Comparison of ENCODE assay signal across 26 cellular contexts in genomic region chr7:132292803-132293202, GRCh38.
DNase-seq lines count a peak whose midpoint lies in the region; ATAC-seq, FAIRE-seq and TF ChIP-seq lines count a peak whose summit lies in the region.
"Had no signal": no experiment of that assay in that cellular context is flagged by ENCODE, and none has a peak within 500 bp of the region (broad histone marks: within the 10 kb centered on the region; RNA-seq: fewer than 3 reads in every experiment).

No MANE protein-coding gene starts in this region.

- no peak for TF ChIP-seq CTCF in AG10803 (conservative IDR thresholded peaks at IDR 0.05; ENCODE audit: low read length)
- TF ChIP-seq CTCF in cardiac fibroblast (IDR thresholded peaks at IDR 0.05; ENCODE audit: low read depth, low read length): no peak
- no peak for TF ChIP-seq CTCF in WTC11 (IDR thresholded peaks at IDR 0.05)
- TF ChIP-seq CTCF in pancreas (IDR thresholded peaks at IDR 0.05): no peak

- FAIRE-seq in pancreas (lab: Jason Lieb, UNC): no peak
- FAIRE-seq: HTR-8/SVneo had no signal

- H3K27ac Mint-ChIP-seq in WTC11: no peak overlapping the region
- H3K27ac Mint-ChIP-seq: activated naive CD8-positive, alpha-beta T cell treated with anti-CD3 and anti-CD28 coated beads, Interleukin-2, amount 50 U/mL, for 24 hours; activated T-helper 17 cell treated with anti-CD3 and anti-CD28 coated beads, Interleukin-2, amount 50 U/mL, for 72 hours; CD14-positive monocyte; stimulated activated effector memory CD8-positive, alpha-beta T cell treated with anti-CD3 and anti-CD28 coated beads, Interleukin-12 subunit alpha, Interleukin-12 subunit beta, amount 100 ng/mL, for 72 hours had no signal

- H3K36me3 ChIP-seq in MG63 (no peaks in the 10 kb centered on the region), mesenchymal stem cell (ENCODE audit: control insufficient read depth in 1 of 2, insufficient read depth in 2 of 2, low read depth in 1 of 2, low read length in 2 of 2) (peaks cover 0 to 6% of the 10 kb centered on the region in 2 experiments), pancreas (no peaks in the 10 kb centered on the region)
- H3K36me3 ChIP-seq: cardiac muscle cell, neutrophil, right atrium auricular region, SJSA1, thoracic aorta had no signal

- H3K14ac ChIP-seq in mesenchymal stem cell (ENCODE audit: low read length in 2 of 2): peak overlapping the region in 1 of 2 experiments; percentile 48

- no peak overlapping the region for H2BK120ac ChIP-seq in mesenchymal stem cell (ENCODE audit: low read depth, low read length)

- no peaks in the 10 kb centered on the region for H3K36me3 Mint-ChIP-seq in WTC11
- H3K36me3 Mint-ChIP-seq: CD14-positive monocyte; stimulated activated effector memory CD8-positive, alpha-beta T cell treated with anti-CD3 and anti-CD28 coated beads, Interleukin-12 subunit alpha, Interleukin-12 subunit beta, amount 100 ng/mL, for 72 hours had no signal

- no peak overlapping the region for H3K4me3 Mint-ChIP-seq in WTC11
- H3K4me3 Mint-ChIP-seq: activated naive CD8-positive, alpha-beta T cell treated with anti-CD3 and anti-CD28 coated beads, Interleukin-2, amount 50 U/mL, for 24 hours; activated T-helper 17 cell treated with anti-CD3 and anti-CD28 coated beads, Interleukin-2, amount 50 U/mL, for 72 hours; CD14-positive monocyte; stimulated activated effector memory CD8-positive, alpha-beta T cell treated with anti-CD3 and anti-CD28 coated beads, Interleukin-12 subunit alpha, Interleukin-12 subunit beta, amount 100 ng/mL, for 72 hours had no signal

- H2AFZ ChIP-seq in mesenchymal stem cell (ENCODE audit: low read depth, low read length): no peak overlapping the region
- H2AFZ ChIP-seq: PC-9 had no signal

- peaks cover 3% of the 10 kb centered on the region for H3K4me1 ChIP-seq in mesenchymal stem cell (ENCODE audit: control insufficient read depth, insufficient read depth, low read depth, low read length)
- no peaks in the 10 kb centered on the region for H3K4me1 ChIP-seq in pancreas
- H3K4me1 ChIP-seq: esophagus muscularis mucosa, right atrium auricular region, SJSA1 had no signal

- no peak overlapping the region for H3K9ac ChIP-seq in mesenchymal stem cell (ENCODE audit: low read length)

- no peak overlapping the region for H4K91ac ChIP-seq in mesenchymal stem cell (ENCODE audit: low read length)

- 15% methylated on average over 4 of the region's 4 CpGs for WGBS in mesenchymal stem cell
- WGBS in pancreas, 2 donors: 70 to 72% methylated on average over 4 of the region's 4 CpGs

- no peak overlapping the region for H2BK5ac ChIP-seq in mesenchymal stem cell (ENCODE audit: low read depth, low read length, poor library complexity, severe bottlenecking)

- H2BK15ac ChIP-seq in mesenchymal stem cell (ENCODE audit: low read depth, poor library complexity, severe bottlenecking): no peak overlapping the region

- H2BK12ac ChIP-seq in mesenchymal stem cell (ENCODE audit: low read length in 2 of 2): peak overlapping the region in 1 of 2 experiments; percentile 22

- H3K4me3 ChIP-seq in AG10803 (ENCODE audit: low read length): no peak overlapping the region
- no peak overlapping the region for H3K4me3 ChIP-seq in MG63
- no peak overlapping the region for H3K4me3 ChIP-seq in cardiac fibroblast (replicated peaks in 1 of 2; ENCODE audit: low read depth in 2 of 2, low read length in 2 of 2)
- no peak overlapping the region for H3K4me3 ChIP-seq in mesenchymal stem cell (ENCODE audit: insufficient read depth in 1 of 2, low read depth in 1 of 2, low read length in 2 of 2)
- H3K4me3 ChIP-seq in pancreas: no peak overlapping the region
- H3K4me3 ChIP-seq: cardiac muscle cell, esophagus muscularis mucosa, PC-9, right atrium auricular region, SJSA1, thoracic aorta had no signal

- no peaks in the 10 kb centered on the region for H3K9me3 ChIP-seq in MG63
- H3K9me3 ChIP-seq in mesenchymal stem cell (ENCODE audit: control insufficient read depth, low read length): no peaks in the 10 kb centered on the region
- H3K9me3 ChIP-seq in pancreas: no peaks in the 10 kb centered on the region
- H3K9me3 ChIP-seq: esophagus muscularis mucosa, neutrophil, right atrium auricular region, SJSA1, thoracic aorta had no signal

- POLR2A ChIA-PET in WTC11 (lab: Charles Lee): no interaction called here

- H3K4ac ChIP-seq in mesenchymal stem cell (ENCODE audit: low read depth in 1 of 2, low read length in 2 of 2): no peak overlapping the region

- H3K4me2 ChIP-seq in mesenchymal stem cell (ENCODE audit: low read length, poor library complexity, severe bottlenecking): no peak overlapping the region
- H3K4me2 ChIP-seq: PC-9 had no signal

- no peaks in the 10 kb centered on the region for H3K9me3 Mint-ChIP-seq in WTC11
- H3K9me3 Mint-ChIP-seq: activated naive CD8-positive, alpha-beta T cell treated with anti-CD3 and anti-CD28 coated beads, Interleukin-2, amount 50 U/mL, for 24 hours; activated T-helper 17 cell treated with anti-CD3 and anti-CD28 coated beads, Interleukin-2, amount 50 U/mL, for 72 hours; stimulated activated effector memory CD8-positive, alpha-beta T cell treated with anti-CD3 and anti-CD28 coated beads, Interleukin-12 subunit alpha, Interleukin-12 subunit beta, amount 100 ng/mL, for 72 hours had no signal

- no peak overlapping the region for H2AK5ac ChIP-seq in mesenchymal stem cell (ENCODE audit: low read length, severe bottlenecking)

- peak overlapping the region; percentile 67 for H4K8ac ChIP-seq in mesenchymal stem cell (ENCODE audit: low read length)

- no peak overlapping the region for H3K23ac ChIP-seq in mesenchymal stem cell (ENCODE audit: low read length in 2 of 2)

- H3K27ac ChIP-seq in mesenchymal stem cell (ENCODE audit: low read length, poor library complexity, severe bottlenecking) (peak overlapping the region; percentile 12), pancreas (no peak overlapping the region)
- H3K27ac ChIP-seq: cardiac muscle cell, esophagus muscularis mucosa, neutrophil, PC-9, right atrium auricular region, SJSA1, thoracic aorta had no signal

- no peaks in the 10 kb centered on the region for H3K27me3 Mint-ChIP-seq in WTC11 (ENCODE audit: low read depth)

- peak overlapping the region; percentile 6 to 58 for H3K18ac ChIP-seq in mesenchymal stem cell (ENCODE audit: low read depth in 1 of 2, low read length in 2 of 2)

- no peak for ATAC-seq in WTC11
- no peak for ATAC-seq in pancreas
- ATAC-seq: activated naive CD8-positive, alpha-beta T cell treated with anti-CD3 and anti-CD28 coated beads, Interleukin-2, amount 50 U/mL, for 24 hours; activated T-helper 17 cell treated with anti-CD3 and anti-CD28 coated beads, Interleukin-2, amount 50 U/mL, for 72 hours; left ventricle myocardium superior; stimulated activated effector memory CD8-positive, alpha-beta T cell treated with anti-CD3 and anti-CD28 coated beads, Interleukin-12 subunit alpha, Interleukin-12 subunit beta, amount 100 ng/mL, for 72 hours had no signal

- CTCF ChIA-PET in WTC11 (lab: Charles Lee): interaction anchor here (0.6 to 1.0 kb wide), 3 partner anchors 55 to 603 kb away, joined by 3 to 6 read pairs (median 3); no protein-coding TSS in a partner anchor

- H3K4me1 Mint-ChIP-seq in WTC11: no peaks in the 10 kb centered on the region
- H3K4me1 Mint-ChIP-seq: activated naive CD8-positive, alpha-beta T cell treated with anti-CD3 and anti-CD28 coated beads, Interleukin-2, amount 50 U/mL, for 24 hours; activated T-helper 17 cell treated with anti-CD3 and anti-CD28 coated beads, Interleukin-2, amount 50 U/mL, for 72 hours; CD14-positive monocyte; stimulated activated effector memory CD8-positive, alpha-beta T cell treated with anti-CD3 and anti-CD28 coated beads, Interleukin-12 subunit alpha, Interleukin-12 subunit beta, amount 100 ng/mL, for 72 hours had no signal

- no peaks in the 10 kb centered on the region for H3K79me1 ChIP-seq in mesenchymal stem cell (replicated peaks; ENCODE audit: low read length, poor library complexity, severe bottlenecking)

- DNase-seq in AG10803 (ENCODE audit: low read depth): peak; percentile 19
- peak; percentile 23 for DNase-seq in MG63
- peak; percentile 34 to 43 for DNase-seq in cardiac fibroblast (ENCODE audit: low read depth in 2 of 2)
- DNase-seq in mesenchymal stem cell: peak; percentile 43
- no peak for DNase-seq in GDM1 (lab: John Stamatoyannopoulos, UW)
- DNase-seq in activated effector memory CD4-positive, alpha-beta T cell treated with anti-CD3 and anti-CD28 coated beads, Interleukin-2, amount 50 U/mL, for 16 hours: no peak
- no peak for DNase-seq in WTC11 (ENCODE audit: low spot score)
- no peak for DNase-seq in pancreas
- DNase-seq: activated CD4-positive, alpha-beta T cell treated with anti-CD3 and anti-CD28 coated beads for 1 hour; activated naive CD8-positive, alpha-beta T cell treated with anti-CD3 and anti-CD28 coated beads, Interleukin-2, amount 50 U/mL, for 24 hours; DMS53; Karpas-422; left ventricle myocardium superior; NCI-H1417; NCI-H526 treated with DMSO at 0.1 percent for 48 hours; PC-9 had no signal

- H3K27me3 ChIP-seq in MG63 (no peaks in the 10 kb centered on the region), mesenchymal stem cell (ENCODE audit: control insufficient read depth in 1 of 2, insufficient read depth in 1 of 2, low read length in 2 of 2) (peaks cover 0 to 3% of the 10 kb centered on the region in 2 experiments), pancreas (no peaks in the 10 kb centered on the region)
- H3K27me3 ChIP-seq: cardiac muscle cell, esophagus muscularis mucosa, neutrophil, right atrium auricular region, SJSA1 had no signal

- intact Hi-C loops in pancreas (cut with DNase I): no loop called here

TF ChIP-seq in WTC11, 78 proteins besides CTCF, POLR2A, EP300 and RAD21 (continues in another document):
- TF ChIP-seq NFE2L1 (CRISPR knock-in tag; IDR thresholded peaks at IDR 0.05): no peak
- TF ChIP-seq ATF2 (CRISPR knock-in tag; IDR thresholded peaks at IDR 0.05; ENCODE audit: borderline replicate concordance, low read depth): no peak
- TF ChIP-seq CREB1 (CRISPR knock-in tag; IDR thresholded peaks at IDR 0.05): no peak
- TF ChIP-seq IRF2 (CRISPR knock-in tag; IDR thresholded peaks at IDR 0.05; ENCODE audit: borderline replicate concordance, low read depth): no peak
- TF ChIP-seq RORB (CRISPR knock-in tag; IDR thresholded peaks at IDR 0.05): no peak
- TF ChIP-seq HMGA2 (CRISPR knock-in tag; IDR thresholded peaks at IDR 0.05): no peak

Comparison
In these comparisons a context has a peak if more than half of its experiments do, and no peak if none do; other contexts are left out.
1. DNase-seq: peak in AG10803 (single experiment), MG63 (single experiment), cardiac fibroblast (2 of 2) and mesenchymal stem cell (single experiment); none in GDM1 (single experiment), activated effector memory CD4-positive, alpha-beta T cell treated with anti-CD3 and anti-CD28 coated beads, Interleukin-2, amount 50 U/mL, for 16 hours (single experiment), WTC11 (single experiment) and pancreas (0 of 6).